In the genomic region with DNA sequence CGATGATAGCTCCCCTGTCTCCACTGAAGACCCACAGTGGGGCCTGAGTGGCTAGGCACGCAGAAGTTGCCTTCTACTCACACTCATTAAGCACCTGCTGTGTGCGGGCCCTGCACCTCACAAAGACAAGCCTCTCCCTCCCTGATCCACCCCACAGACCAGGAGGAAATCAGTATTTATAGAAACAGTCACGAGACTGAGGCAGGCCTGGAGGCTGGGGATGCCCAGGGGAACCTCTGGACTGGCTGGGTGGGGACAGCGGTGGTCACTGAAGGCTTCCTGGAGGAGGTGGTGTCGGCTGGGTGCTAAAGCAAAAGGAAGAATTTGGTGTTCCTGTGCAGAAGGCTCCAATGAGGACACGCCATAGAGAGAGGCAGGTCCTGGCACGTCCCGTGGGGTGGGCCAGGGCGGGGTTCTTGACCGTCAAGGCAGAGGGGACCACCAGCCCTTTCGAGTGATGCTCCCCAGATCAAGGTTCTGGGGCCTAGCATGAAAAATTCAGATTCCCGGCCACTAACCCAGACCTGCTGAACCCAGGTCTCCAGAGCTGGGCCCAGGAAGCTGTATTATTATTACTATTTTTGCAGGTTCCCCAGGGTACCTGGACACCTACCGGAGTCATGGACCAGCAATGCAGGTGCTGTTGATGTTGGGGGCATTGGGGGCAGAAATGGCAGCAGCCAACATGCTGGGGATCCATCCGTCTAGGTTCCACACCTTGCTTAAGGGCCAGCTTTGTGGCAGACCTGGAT, we compare ENCODE assay signal across 16 cellular contexts. TPM values are rescaled to one million over a fixed set of nuclear protein-coding genes. Genes with fewer than 3 reads are reported as not detected.
DNase-seq lines count a peak whose midpoint lies in the region; ATAC-seq and TF ChIP-seq lines count a peak whose summit lies in the region.
"Had no signal": no experiment of that assay in that cellular context is flagged by ENCODE, and none has a peak within 500 bp of the region (broad histone marks: within the 10 kb centered on the region; RNA-seq: fewer than 3 reads in every experiment).

No MANE protein-coding gene starts in this region.

- no peak overlapping the region for H3K4me3 Mint-ChIP-seq in neural progenitor cell
- H3K4me3 Mint-ChIP-seq: CD8-positive, alpha-beta T cell had no signal

- peaks cover 11% of the 10 kb centered on the region for H3F3A ChIP-seq in neural progenitor cell (ENCODE audit: low read depth)

- H3K4me3 ChIP-seq in BLaER1 treated with 17β-estradiol and CSF1 and Interleukin-3, amounts not matched to agents 10 nM and 100 nM: no peak overlapping the region
- H3K4me3 ChIP-seq in KMS-11 (IDR thresholded peaks at IDR 0.05; ENCODE audit: insufficient read depth, low read depth, low read length): no peak overlapping the region
- no peak overlapping the region for H3K4me3 ChIP-seq in breast epithelium
- H3K4me3 ChIP-seq in neural progenitor cell: no peak overlapping the region
- no peak overlapping the region for H3K4me3 ChIP-seq in coronary artery
- H3K4me3 ChIP-seq: SJCRH30 had no signal

- peak overlapping the region; percentile 50 for H3K27ac Mint-ChIP-seq in neural progenitor cell
- H3K27ac Mint-ChIP-seq: CD8-positive, alpha-beta T cell had no signal

- H3K9ac ChIP-seq in BLaER1 treated with 17β-estradiol and CSF1 and Interleukin-3, amounts not matched to agents 10 nM and 100 nM: no peak overlapping the region
- H3K9ac ChIP-seq in KMS-11 (peak overlapping the region; percentile 34; the same call in 1 of the 2 replicates), neural progenitor cell (no peak overlapping the region)

- peaks cover 0 to 17% (median 9%) of the 10 kb centered on the region in 11 experiments; a peak in 12 of 22 replicates for H4K20me1 ChIP-seq in BLaER1 treated with 17β-estradiol and CSF1 and Interleukin-3, amounts not matched to agents 10 nM and 100 nM
- H4K20me1 ChIP-seq in KMS-11 (ENCODE audit: insufficient read depth) (no peaks in the 10 kb centered on the region), neural progenitor cell (ENCODE audit: low read depth) (peaks cover 3% of the 10 kb centered on the region)

- H3K79me2 ChIP-seq in KMS-11 (ENCODE audit: insufficient read depth, low read depth): no peaks in the 10 kb centered on the region
- no peaks in the 10 kb centered on the region for H3K79me2 ChIP-seq in neural progenitor cell (ENCODE audit: low read depth)

- peaks cover 9% of the 10 kb centered on the region for H3K4me1 Mint-ChIP-seq in neural progenitor cell

- no peaks in the 10 kb centered on the region for H3K36me3 Mint-ChIP-seq in neural progenitor cell
- H3K36me3 Mint-ChIP-seq: CD8-positive, alpha-beta T cell had no signal

- no peaks in the 10 kb centered on the region for H3K36me3 ChIP-seq in BLaER1 treated with 17β-estradiol and CSF1 and Interleukin-3, amounts not matched to agents 10 nM and 100 nM
- H3K36me3 ChIP-seq in KMS-11 (ENCODE audit: insufficient read depth) (no peaks in the 10 kb centered on the region), breast epithelium (no peaks in the 10 kb centered on the region), neural progenitor cell (no peaks in the 10 kb centered on the region)
- H3K36me3 ChIP-seq: SJCRH30 had no signal

- H3K9me3 ChIP-seq in BLaER1 treated with 17β-estradiol and CSF1 and Interleukin-3, amounts not matched to agents 10 nM and 100 nM (replicated peaks in 1 of 11): no peaks in the 10 kb centered on the region
- H3K9me3 ChIP-seq in breast epithelium (no peaks in the 10 kb centered on the region), neural progenitor cell (ENCODE audit: low read depth) (no peaks in the 10 kb centered on the region)
- H3K9me3 ChIP-seq: SJCRH30 had no signal

- intact Hi-C loops in breast epithelium (cut with DNase I; ENCODE audit: low total_unique reads): no loop called here

- no peak for ATAC-seq in GM21447 (IDR thresholded peaks at IDR 0.05; ENCODE audit: unreplicated experiment)
- ATAC-seq: CD8-positive, alpha-beta T cell had no signal

- no peak for TF ChIP-seq POLR2A in breast epithelium (IDR thresholded peaks at IDR 0.05)

- H3K27me3 Mint-ChIP-seq in neural progenitor cell (ENCODE audit: insufficient read depth, low read depth): peaks cover 4% of the 10 kb centered on the region

- peaks cover 15 to 30% (median 26%) of the 10 kb centered on the region in 10 experiments; a peak in 19 of 20 replicates for H3K4me1 ChIP-seq in BLaER1 treated with 17β-estradiol and CSF1 and Interleukin-3, amounts not matched to agents 10 nM and 100 nM
- H3K4me1 ChIP-seq in KMS-11 (ENCODE audit: low read depth, poor library complexity, severe bottlenecking): peaks cover 23% of the 10 kb centered on the region
- H3K4me1 ChIP-seq in breast epithelium: peaks cover 0 to 4% of the 10 kb centered on the region in 2 donors
- peaks cover 8% of the 10 kb centered on the region for H3K4me1 ChIP-seq in neural progenitor cell

- H3K9me3 Mint-ChIP-seq in neural progenitor cell: no peaks in the 10 kb centered on the region
- H3K9me3 Mint-ChIP-seq: CD8-positive, alpha-beta T cell had no signal

- DNase-seq in breast epithelium (ENCODE audit: low spot score in 2 of 2): no peak
- no peak for DNase-seq in neural progenitor cell (ENCODE audit: low spot score)
- DNase-seq in GM19238 (ENCODE audit: insufficient read length, low spot score): no peak
- no peak for DNase-seq in SIG-M5 treated with dmso at 0.1 percent for 504 hours (lab: John Stamatoyannopoulos, UW; ENCODE audit: unreplicated experiment)
- no peak for DNase-seq in coronary artery (ENCODE audit: low spot score)
- DNase-seq: CD8-positive, alpha-beta T cell; DMS53; NCI-H1105 treated with DMSO at 0.1 percent for 48 hours; NCI-H1694; NCI-H510A treated with DMSO at 0.1 percent for 48 hours; NCI-H774; OCI-M1 had no signal

- no peak overlapping the region for H3K27ac ChIP-seq in BLaER1 treated with 17β-estradiol and CSF1 and Interleukin-3, amounts not matched to agents 10 nM and 100 nM
- H3K27ac ChIP-seq in KMS-11 (peak overlapping the region; percentile 89), breast epithelium (peak overlapping the region; percentile 18 to 32), neural progenitor cell (no peak overlapping the region), coronary artery (no peak overlapping the region)

- TF ChIP-seq CTCF in KMS-11 (conservative IDR thresholded peaks at IDR 0.05; ENCODE audit: low read depth, low read length) (no peak), breast epithelium (IDR thresholded peaks at IDR 0.05) (no peak), neural progenitor cell (IDR thresholded peaks at IDR 0.05) (no peak), coronary artery (IDR thresholded peaks at IDR 0.05) (no peak)

- H3K4me2 ChIP-seq in BLaER1 treated with 17β-estradiol and CSF1 and Interleukin-3, amounts not matched to agents 10 nM and 100 nM: peak overlapping the region; percentile 27 to 89 (median 68); a peak in 20 of 22 replicates
- H3K4me2 ChIP-seq in KMS-11: peak overlapping the region; percentile 83
- H3K4me2 ChIP-seq in neural progenitor cell: no peak overlapping the region

- H2AFZ ChIP-seq in KMS-11 (ENCODE audit: low read depth) (peak overlapping the region; percentile 87), neural progenitor cell (replicated peaks) (no peak overlapping the region)

- H3K27me3 ChIP-seq in BLaER1 treated with 17β-estradiol and CSF1 and Interleukin-3, amounts not matched to agents 10 nM and 100 nM: peaks cover 0 to 9% (median 0%) of the 10 kb centered on the region in 11 experiments; a peak in 5 of 22 replicates
- H3K27me3 ChIP-seq in KMS-11 (ENCODE audit: insufficient read depth, low read depth) (no peaks in the 10 kb centered on the region), breast epithelium (no peaks in the 10 kb centered on the region), neural progenitor cell (no peaks in the 10 kb centered on the region)
- H3K27me3 ChIP-seq: SJCRH30 had no signal

RNA-seq across cellular contexts. Expression of a gene that starts 23.0 kb away (rescaled TPM):
- total RNA-seq in breast epithelium (100 to 1,000 TPM in 1 of 3 donors, 10 to 100 TPM in 2; 53.1 to 169 (median 97.5) TPM), neural progenitor cell (ENCODE audit: low replicate concordance) (1.0 and 2.8 TPM in 2 replicates)
- total RNA-seq: CD8-positive, alpha-beta T cell had no signal

RNA-seq across cellular contexts. Expression of a gene that starts 44.2 kb away (rescaled TPM):
- total RNA-seq in breast epithelium (1 to 10 TPM in 1 of 3 donors, under 1 TPM in 2; 0.33 to 1.3 (median 0.59) TPM), neural progenitor cell (ENCODE audit: low replicate concordance) (0.41 and 0.65 TPM in 2 replicates)
- total RNA-seq: CD8-positive, alpha-beta T cell; SJCRH30 had no signal

Comparison
In these comparisons a context has a peak if more than half of its experiments do, and no peak if none do; other contexts are left out.
1. H3K27ac ChIP-seq: peak in KMS-11 (single experiment) and breast epithelium (2 of 2); none in BLaER1 treated with 17β-estradiol and CSF1 and Interleukin-3, amounts not matched to agents 10 nM and 100 nM (0 of 11), neural progenitor cell (single experiment) and coronary artery (0 of 2).
2. RNA of a gene that starts 23.0 kb away (total RNA-seq): 53.1 to 169 TPM in breast epithelium; 1.0 to 2.8 TPM in neural progenitor cell; every median in the first group is over 10 times any median in the second.